1 cellular context compared by ENCODE assay signal in genomic region chr4:56910172-56910967, GRCh38.
TF ChIP-seq lines count a peak whose summit lies in the region.

No MANE protein-coding gene starts in this region.

TF ChIP-seq in HepG2, 621 proteins besides CTCF, POLR2A, EP300 and RAD21 (continued from another document):
- TF ChIP-seq ATF5 (CRISPR knock-in tag; IDR thresholded peaks at IDR 0.05; ENCODE audit: low read depth) (no peak), CBX2 (IDR thresholded peaks at IDR 0.05; ENCODE audit: low read depth, low read length) (no peak), CBX2 (CRISPR knock-in tag; IDR thresholded peaks at IDR 0.05; ENCODE audit: low read depth) (no peak)
